ENCODE assay signal across 9 cellular contexts in genomic region chr20:32285082-32285620, GRCh38. TPM values are rescaled to one million over a fixed set of nuclear protein-coding genes. Genes with fewer than 3 reads are reported as not detected.
DNase-seq lines count a peak whose midpoint lies in the region; ATAC-seq, FAIRE-seq and TF ChIP-seq lines count a peak whose summit lies in the region.
"Had no signal": no experiment of that assay in that cellular context is flagged by ENCODE, and none has a peak within 500 bp of the region (broad histone marks: within the 10 kb centered on the region; RNA-seq: fewer than 3 reads in every experiment).

No MANE protein-coding gene starts in this region.

- no peak for FAIRE-seq in pancreas (lab: Jason Lieb, UNC)

- H3K4me1 Mint-ChIP-seq in central memory CD8-positive, alpha-beta T cell: peaks cover 35% of the 10 kb centered on the region

- peak overlapping the region; percentile 66 for H3K4me3 Mint-ChIP-seq in central memory CD8-positive, alpha-beta T cell

- H3K27ac ChIP-seq in pancreas: peak overlapping the region in 2 of 4 donors; percentile 30 to 35

- H3K27ac Mint-ChIP-seq in central memory CD8-positive, alpha-beta T cell (ENCODE audit: low read depth): peak overlapping the region; percentile 87

- no peaks in the 10 kb centered on the region for H3K27me3 Mint-ChIP-seq in central memory CD8-positive, alpha-beta T cell

- no peaks in the 10 kb centered on the region for H3K36me3 ChIP-seq in pancreas

- no peaks in the 10 kb centered on the region for H3K9me3 ChIP-seq in pancreas

- H3K4me1 ChIP-seq in pancreas: peaks cover 46 to 60% (median 51%) of the 10 kb centered on the region in 3 donors

- ATAC-seq in HG03378 (IDR thresholded peaks at IDR 0.05; ENCODE audit: unreplicated experiment) (peak; percentile 34), pancreas (no peak)
- ATAC-seq in central memory CD8-positive, alpha-beta T cell (replicated peaks; ENCODE audit: extremely low read depth, poor library complexity, severe bottlenecking): no peak

- WGBS in pancreas, 2 donors: 46 to 51% methylated on average over 3 of the region's 3 CpGs

- no peak overlapping the region for H3K4me3 ChIP-seq in pancreas
- H3K4me3 ChIP-seq: skin epidermis had no signal

- H3K27me3 ChIP-seq in pancreas: no peaks in the 10 kb centered on the region

- intact Hi-C loops in pancreas (cut with DNase I): no loop called here

- DNase-seq in stimulated activated CD4-positive, alpha-beta T cell treated with anti-CD3 and anti-CD28 coated beads, Interleukin-15, amount 100 ng/mL, for 24 hours: peak; percentile 34
- no peak for DNase-seq in stimulated activated CD4-positive, alpha-beta T cell treated with anti-CD3 and anti-CD28 coated beads, Interleukin-2, amount 100 ng/mL, for 24 hours
- DNase-seq in central memory CD8-positive, alpha-beta T cell (ENCODE audit: low spot score in 2 of 2): no peak
- DNase-seq in NCI-H526 treated with DMSO at 0.1 percent for 48 hours (lab: John Stamatoyannopoulos, UW) (no peak), NCI-H187 treated with DMSO at 0.1 percent for 48 hours (lab: John Stamatoyannopoulos, UW) (no peak), pancreas (no peak), T-helper 9 cell (no peak)

- peaks cover 2% of the 10 kb centered on the region for H3K36me3 Mint-ChIP-seq in central memory CD8-positive, alpha-beta T cell (ENCODE audit: insufficient read depth)

- H3K9me3 Mint-ChIP-seq in central memory CD8-positive, alpha-beta T cell: no peaks in the 10 kb centered on the region

- TF ChIP-seq CTCF in pancreas (IDR thresholded peaks at IDR 0.05): no peak

RNA-seq across cellular contexts. Expression of gene KIF3B, which starts 7.7 kb away (rescaled TPM):
- total RNA-seq in pancreas: 10 to 100 TPM; 23.7 to 35.4 (median 27.9) TPM
- polyA plus RNA-seq in pancreas: 10 to 100 TPM; 11.0 to 19.4 TPM
